ENCODE assay signal across 25 cellular contexts in the genomic region with DNA sequence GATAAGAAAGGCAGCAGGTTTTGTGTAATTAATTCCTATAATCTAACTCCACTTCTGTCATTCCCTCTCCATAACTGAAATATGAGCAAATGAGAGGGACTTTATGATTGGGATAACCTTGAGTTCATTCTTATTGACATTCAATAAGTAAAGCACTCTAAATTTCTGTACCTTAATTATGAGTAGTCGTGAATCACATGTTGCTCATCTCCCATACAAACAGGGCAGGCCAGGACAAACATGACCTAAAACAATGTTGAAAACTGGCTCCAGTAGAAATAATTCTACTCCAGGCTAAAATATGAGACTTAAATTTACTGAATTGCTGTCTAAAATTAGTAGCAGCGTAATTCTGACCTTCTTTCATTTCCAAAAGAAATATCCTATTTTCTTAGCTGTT.
"Had no signal": no experiment of that assay in that cellular context is flagged by ENCODE, and none has a peak within 500 bp of the region (broad histone marks: within the 10 kb centered on the region; RNA-seq: fewer than 3 reads in every experiment).

No MANE protein-coding gene starts in this region.

- H3K4me3 ChIP-seq: coronary artery, esophagus squamous epithelium, lower lobe of right lung, prostate gland, sigmoid colon, stomach, testis, tibial artery had no signal

- H3K36me3 ChIP-seq: esophagus squamous epithelium, lower lobe of right lung, prostate gland, sigmoid colon, stomach, tibial artery had no signal

- DNase-seq: dermis blood vessel endothelial cell; effector memory CD4-positive, alpha-beta T cell; erythroblast; esophagus squamous epithelium; hypothalamus; immature natural killer cell; islet precursor cell; left ventricle myocardium superior; lower lobe of right lung; naive thymus-derived CD8-positive, alpha-beta T cell; nephron progenitor cell; nucleus accumbens; right cardiac atrium; sigmoid colon; stimulated activated CD4-positive, alpha-beta T cell treated with anti-CD3 and anti-CD28 coated beads, Interleukin-2, amount 100 ng/mL, for 24 hours; stimulated activated CD4-positive, alpha-beta T cell treated with anti-CD3 and anti-CD28 coated beads, Interleukin-4, amount 100 ng/mL, for 24 hours; stimulated activated naive CD4-positive, alpha-beta T cell treated with Interleukin-2 at 50 U/mL for 16 hours; stomach; testis; tibial artery had no signal

- H3K4me1 ChIP-seq: esophagus squamous epithelium, lower lobe of right lung, prostate gland, sigmoid colon, testis, tibial artery had no signal

- ATAC-seq: left ventricle myocardium superior; lower lobe of right lung; naive thymus-derived CD8-positive, alpha-beta T cell; right cardiac atrium; stimulated activated effector memory CD8-positive, alpha-beta T cell treated with anti-CD3 and anti-CD28 coated beads, Interleukin-12 subunit alpha, Interleukin-12 subunit beta, amount 100 ng/mL, for 72 hours had no signal

- H3K27ac ChIP-seq: coronary artery, esophagus squamous epithelium, lower lobe of right lung, prostate gland, sigmoid colon, stomach, testis, tibial artery had no signal

- H3K9me3 ChIP-seq: esophagus squamous epithelium, lower lobe of right lung, prostate gland, sigmoid colon, testis, tibial artery had no signal

- FAIRE-seq: endothelial cell of umbilical vein, frontal cortex had no signal

- H3K27me3 ChIP-seq: esophagus squamous epithelium, sigmoid colon, stomach, testis, tibial artery had no signal
